8 cellular contexts compared by ENCODE assay signal in genomic region chr1:9004731-9005708, GRCh38. TPM values are rescaled to one million over a fixed set of nuclear protein-coding genes. Genes with fewer than 3 reads are reported as not detected.
A peak's percentile ranks its signal among the peaks of the same experiment; 100 is the strongest.
DNase-seq lines count a peak whose midpoint lies in the region; ATAC-seq and TF ChIP-seq lines count a peak whose summit lies in the region.

No MANE protein-coding gene starts in this region.

- CTCF ChIA-PET in activated CD8-positive, alpha-beta memory T cell treated with anti-CD3 and anti-CD28 coated beads, Interleukin-2, amount 10 ng/mL, durations not matched to agents 7 days and 5 days (lab: Charles Lee) = interaction anchor here (0.6 to 4.4 kb wide), 76 partner anchors 8 to 1473 kb away, joined by 3 to 188 read pairs (median 5); partner anchors contain the start of genes CA6 and ENO1

- no peaks in the 10 kb centered on the region for H3K9me3 Mint-ChIP-seq in activated CD8-positive, alpha-beta memory T cell treated with anti-CD3 and anti-CD28 coated beads, Interleukin-2, amount 10 ng/mL, durations not matched to agents 7 days and 5 days (ENCODE audit: low read depth)
- no peaks in the 10 kb centered on the region for H3K9me3 Mint-ChIP-seq in endothelial cell (ENCODE audit: unreplicated experiment)

- H3K4me3 ChIP-seq in BLaER1 treated with 17β-estradiol and CSF1 and Interleukin-3, amounts not matched to agents 10 nM and 100 nM = no peak overlapping the region
- no peak overlapping the region for H3K4me3 ChIP-seq in mucosa of stomach (ENCODE audit: low read length)

- DNase-seq in NOMO-1 (lab: John Stamatoyannopoulos, UW; ENCODE audit: unreplicated experiment in 2 of 2) (peak; percentile 80 to 83), endothelial cell (ENCODE audit: low spot score) (peak; percentile 93)
- DNase-seq in activated CD8-positive, alpha-beta memory T cell treated with anti-CD3 and anti-CD28 coated beads, Interleukin-2, amount 10 ng/mL, durations not matched to agents 7 days and 5 days = peak; percentile 90
- DNase-seq in stimulated activated CD8-positive, alpha-beta memory T cell treated with anti-CD3 and anti-CD28 coated beads, Interleukin-4, amount 100 ng/mL, for 4 hours (ENCODE audit: low read depth in 2 of 2, low spot score in 1 of 2) = peak; percentile 58 to 74

- peak overlapping the region in 2 of 11 experiments; percentile 1 to 20; a peak in 1 of 22 replicates for H3K9ac ChIP-seq in BLaER1 treated with 17β-estradiol and CSF1 and Interleukin-3, amounts not matched to agents 10 nM and 100 nM
- H3K9ac ChIP-seq in mucosa of stomach (ENCODE audit: low read length) = peak overlapping the region; percentile 28

- H4K20me1 ChIP-seq in BLaER1 treated with 17β-estradiol and CSF1 and Interleukin-3, amounts not matched to agents 10 nM and 100 nM = peaks cover 0 to 5% (median 0%) of the 10 kb centered on the region in 11 experiments; a peak in 1 of 22 replicates

- peaks cover 14% of the 10 kb centered on the region for H3K4me1 Mint-ChIP-seq in activated CD8-positive, alpha-beta memory T cell treated with anti-CD3 and anti-CD28 coated beads, Interleukin-2, amount 10 ng/mL, durations not matched to agents 7 days and 5 days
- no peaks in the 10 kb centered on the region for H3K4me1 Mint-ChIP-seq in endothelial cell (ENCODE audit: unreplicated experiment)

- H3K4me3 Mint-ChIP-seq in activated CD8-positive, alpha-beta memory T cell treated with anti-CD3 and anti-CD28 coated beads, Interleukin-2, amount 10 ng/mL, durations not matched to agents 7 days and 5 days = no peak overlapping the region
- H3K4me3 Mint-ChIP-seq in endothelial cell (ENCODE audit: unreplicated experiment) = no peak overlapping the region

- H3K4me2 ChIP-seq in BLaER1 treated with 17β-estradiol and CSF1 and Interleukin-3, amounts not matched to agents 10 nM and 100 nM = peak overlapping the region; percentile 56 to 80 (median 69)

- H3K36me3 ChIP-seq in BLaER1 treated with 17β-estradiol and CSF1 and Interleukin-3, amounts not matched to agents 10 nM and 100 nM = no peaks in the 10 kb centered on the region
- no peaks in the 10 kb centered on the region for H3K36me3 ChIP-seq in mucosa of stomach (ENCODE audit: control insufficient read depth, insufficient read depth, low read length)

- H3K36me3 Mint-ChIP-seq in activated CD8-positive, alpha-beta memory T cell treated with anti-CD3 and anti-CD28 coated beads, Interleukin-2, amount 10 ng/mL, durations not matched to agents 7 days and 5 days = no peaks in the 10 kb centered on the region
- no peaks in the 10 kb centered on the region for H3K36me3 Mint-ChIP-seq in endothelial cell (ENCODE audit: low read depth, unreplicated experiment)

- peak; percentile 97 for TF ChIP-seq CTCF in endothelial cell (IDR thresholded peaks at IDR 0.05; ENCODE audit: unreplicated experiment)

- ATAC-seq in GM21723 (IDR thresholded peaks at IDR 0.05; ENCODE audit: unreplicated experiment) (peak; percentile 49), GM19023 (IDR thresholded peaks at IDR 0.05; ENCODE audit: unreplicated experiment) (no peak)
- peak; percentile 94 for ATAC-seq in activated CD8-positive, alpha-beta memory T cell treated with anti-CD3 and anti-CD28 coated beads, Interleukin-2, amount 10 ng/mL, durations not matched to agents 7 days and 5 days

- peak overlapping the region; percentile 25 for H3K27ac Mint-ChIP-seq in activated CD8-positive, alpha-beta memory T cell treated with anti-CD3 and anti-CD28 coated beads, Interleukin-2, amount 10 ng/mL, durations not matched to agents 7 days and 5 days
- no peak overlapping the region for H3K27ac Mint-ChIP-seq in endothelial cell (ENCODE audit: unreplicated experiment)

- H3K9me3 ChIP-seq in BLaER1 treated with 17β-estradiol and CSF1 and Interleukin-3, amounts not matched to agents 10 nM and 100 nM (replicated peaks in 1 of 11) = no peaks in the 10 kb centered on the region
- no peaks in the 10 kb centered on the region for H3K9me3 ChIP-seq in mucosa of stomach (ENCODE audit: control insufficient read depth, low read length)

- H3K27me3 ChIP-seq in BLaER1 treated with 17β-estradiol and CSF1 and Interleukin-3, amounts not matched to agents 10 nM and 100 nM = no peaks in the 10 kb centered on the region
- H3K27me3 ChIP-seq in mucosa of stomach (ENCODE audit: control insufficient read depth, insufficient read depth, low read length) = no peaks in the 10 kb centered on the region

- peaks cover 31 to 55% (median 46%) of the 10 kb centered on the region in 10 experiments for H3K4me1 ChIP-seq in BLaER1 treated with 17β-estradiol and CSF1 and Interleukin-3, amounts not matched to agents 10 nM and 100 nM
- peaks cover 6% of the 10 kb centered on the region for H3K4me1 ChIP-seq in mucosa of stomach (ENCODE audit: control insufficient read depth, insufficient read depth, low read length)

- H3K27ac ChIP-seq in BLaER1 treated with 17β-estradiol and CSF1 and Interleukin-3, amounts not matched to agents 10 nM and 100 nM = no peak overlapping the region

- H3K27me3 Mint-ChIP-seq in activated CD8-positive, alpha-beta memory T cell treated with anti-CD3 and anti-CD28 coated beads, Interleukin-2, amount 10 ng/mL, durations not matched to agents 7 days and 5 days = peaks cover 13% of the 10 kb centered on the region
- peaks cover 7% of the 10 kb centered on the region for H3K27me3 Mint-ChIP-seq in endothelial cell (ENCODE audit: unreplicated experiment)

RNA-seq across cellular contexts. Expression of gene SLC2A7, which starts 21.2 kb away (rescaled TPM):
- not detected for total RNA-seq in activated CD8-positive, alpha-beta memory T cell treated with anti-CD3 and anti-CD28 coated beads, Interleukin-2, amount 10 ng/mL, durations not matched to agents 7 days and 5 days
- total RNA-seq in endothelial cell (ENCODE audit: unreplicated experiment) = not detected

RNA-seq across cellular contexts. Expression of gene CA6, which starts 59.4 kb away (rescaled TPM):
- total RNA-seq in activated CD8-positive, alpha-beta memory T cell treated with anti-CD3 and anti-CD28 coated beads, Interleukin-2, amount 10 ng/mL, durations not matched to agents 7 days and 5 days = 10 to 100 TPM in 1 of 2 experiments, 1 to 10 TPM in 1; 4.8 to 10.1 TPM
- 2.5 TPM for total RNA-seq in endothelial cell (ENCODE audit: unreplicated experiment)
